Comparison of ENCODE assay signal across 13 cellular contexts in genomic region chr11:110249066-110249465, GRCh38. TPM values are rescaled to one million over a fixed set of nuclear protein-coding genes. Genes with fewer than 3 reads are reported as not detected.
A peak's percentile ranks its signal among the peaks of the same experiment; 100 is the strongest.
DNase-seq lines count a peak whose midpoint lies in the region; ATAC-seq and TF ChIP-seq lines count a peak whose summit lies in the region.
"Had no signal": no experiment of that assay in that cellular context is flagged by ENCODE, and none has a peak within 500 bp of the region (broad histone marks: within the 10 kb centered on the region; RNA-seq: fewer than 3 reads in every experiment).

No MANE protein-coding gene starts in this region.

- H3K27ac ChIP-seq in C4-2B = no peak overlapping the region

- no peak for DNase-seq in HFFc6
- DNase-seq in astrocyte of the cerebellum (ENCODE audit: low read depth) = peak; percentile 1
- DNase-seq in memory B cell (ENCODE audit: low spot score in 2 of 2) = no peak
- DNase-seq in mesenteric fat pad (ENCODE audit: low spot score) = no peak
- no peak for DNase-seq in AML-193 (lab: John Stamatoyannopoulos, UW)
- no peak for DNase-seq in NCI-H2171 treated with DMSO at 0.1 percent for 48 hours (lab: John Stamatoyannopoulos, UW)
- no peak for DNase-seq in NCI-H1436 (lab: John Stamatoyannopoulos, UW)
- DNase-seq: activated B cell treated with CpG ODN at 0.5 μM for 24 hours; NCI-H2081 treated with DMSO at 0.1 percent for 48 hours; stimulated activated CD8-positive, alpha-beta memory T cell treated with anti-CD3 and anti-CD28 coated beads, Interleukin-4, amount 100 ng/mL, for 48 hours had no signal

- H3K4me1 Mint-ChIP-seq in HFFc6 (ENCODE audit: low read depth) = peaks cover 15% of the 10 kb centered on the region
- no peaks in the 10 kb centered on the region for H3K4me1 Mint-ChIP-seq in memory B cell
- H3K4me1 Mint-ChIP-seq: activated B cell treated with CpG ODN at 0.5 μM for 24 hours had no signal

- no peak for ATAC-seq in memory B cell (ENCODE audit: low read depth)

- H3K27ac Mint-ChIP-seq in HFFc6 (no peak overlapping the region), memory B cell (peak overlapping the region; percentile 53)
- H3K27ac Mint-ChIP-seq: activated B cell treated with CpG ODN at 0.5 μM for 24 hours; activated T-helper 1 cell treated with anti-CD3 and anti-CD28 coated beads, Interleukin-12 subunit alpha, Interleukin-12 subunit beta, Interleukin-2, Interleukin-4 antibody, amounts not matched to agents 30 ng/mL and 10 ng/mL and 1 ng/mL, durations not matched to agents 14 hours and 24 hours and 36 hours had no signal

- no peak overlapping the region for H3K4me3 Mint-ChIP-seq in HFFc6
- no peak overlapping the region for H3K4me3 Mint-ChIP-seq in memory B cell
- H3K4me3 Mint-ChIP-seq: activated B cell treated with CpG ODN at 0.5 μM for 24 hours; activated T-helper 1 cell treated with anti-CD3 and anti-CD28 coated beads, Interleukin-12 subunit alpha, Interleukin-12 subunit beta, Interleukin-2, Interleukin-4 antibody, amounts not matched to agents 30 ng/mL and 10 ng/mL and 1 ng/mL, durations not matched to agents 14 hours and 24 hours and 36 hours had no signal

- no peaks in the 10 kb centered on the region for H3K27me3 Mint-ChIP-seq in HFFc6 (ENCODE audit: insufficient read depth)
- H3K27me3 Mint-ChIP-seq in memory B cell = no peaks in the 10 kb centered on the region
- H3K27me3 Mint-ChIP-seq: activated B cell treated with CpG ODN at 0.5 μM for 24 hours had no signal

- TF ChIP-seq CTCF in C4-2B (conservative IDR thresholded peaks at IDR 0.05) (peak; percentile 51), HFFc6 (IDR thresholded peaks at IDR 0.05) (peak; percentile 61; the same call in 1 of the 2 replicates), astrocyte of the cerebellum (IDR thresholded peaks at IDR 0.05; ENCODE audit: low read depth, low read length, missing control alignments) (peak; percentile 9)

- H3K36me3 Mint-ChIP-seq in HFFc6 (ENCODE audit: low read depth) (peaks cover 11% of the 10 kb centered on the region), memory B cell (peaks cover 14% of the 10 kb centered on the region)

- H3K4me3 ChIP-seq in astrocyte of the cerebellum (ENCODE audit: low read depth, low read length) = no peak overlapping the region
- H3K4me3 ChIP-seq: smooth muscle cell had no signal

- no peaks in the 10 kb centered on the region for H3K9me3 Mint-ChIP-seq in HFFc6
- H3K9me3 Mint-ChIP-seq in memory B cell = peaks cover 1% of the 10 kb centered on the region
- H3K9me3 Mint-ChIP-seq: activated B cell treated with CpG ODN at 0.5 μM for 24 hours; activated T-helper 1 cell treated with anti-CD3 and anti-CD28 coated beads, Interleukin-12 subunit alpha, Interleukin-12 subunit beta, Interleukin-2, Interleukin-4 antibody, amounts not matched to agents 30 ng/mL and 10 ng/mL and 1 ng/mL, durations not matched to agents 14 hours and 24 hours and 36 hours had no signal

- in situ Hi-C loops in astrocyte of the cerebellum (cut with HindIII; ENCODE audit: low sequenced_read_pairs) = no loop called here

RNA-seq across cellular contexts. Expression of gene RDX, which starts 47.3 kb away (rescaled TPM):
- total RNA-seq in HFFc6 (2021; fragmentation: NEBNext Ultra II Directional; extraction: Animal tissue kit (Norgen Biotek cat#: 25700)) = 100 to 1,000 TPM; 105 to 131 (median 112) TPM
- total RNA-seq in mesenteric fat pad = 128 TPM

Comparison
In these comparisons a context has a peak if more than half of its experiments do, and no peak if none do; other contexts are left out.
1. CTCF ChIP-seq: peak in every context shown above with its lines; median percentile 61 in HFFc6; 51 in C4-2B; 9 in astrocyte of the cerebellum.